ENCODE assay signal across 1 cellular context in genomic region chr4:182895791-182896292, GRCh38.
TF ChIP-seq lines count a peak whose summit lies in the region.

No MANE protein-coding gene starts in this region.

TF ChIP-seq in HepG2, 621 proteins besides CTCF, POLR2A, EP300 and RAD21 (continued from another document and continues in another):
- TF ChIP-seq ZBTB46 (CRISPR knock-in tag; IDR thresholded peaks at IDR 0.05; ENCODE audit: borderline replicate concordance), result no peak
- TF ChIP-seq ZZZ3 (CRISPR knock-in tag; IDR thresholded peaks at IDR 0.05; ENCODE audit: borderline replicate concordance), result no peak
- no peak for TF ChIP-seq CBX1 (IDR thresholded peaks at IDR 0.05; ENCODE audit: low read depth)
- TF ChIP-seq ZNF383 (CRISPR knock-in tag; IDR thresholded peaks at IDR 0.05; ENCODE audit: borderline replicate concordance), result no peak
- TF ChIP-seq ZNF775 (CRISPR knock-in tag; IDR thresholded peaks at IDR 0.05; ENCODE audit: borderline replicate concordance), result peak; percentile 78; the same call in 1 of the 2 replicates
- no peak for TF ChIP-seq SIN3B (IDR thresholded peaks at IDR 0.05; ENCODE audit: low read length)
- TF ChIP-seq NFYB (CRISPR knock-in tag; IDR thresholded peaks at IDR 0.05), result no peak
- TF ChIP-seq HDAC2 (CRISPR knock-in tag; IDR thresholded peaks at IDR 0.05), result peak; percentile 73
- peak; percentile 60 for TF ChIP-seq BCL6 (CRISPR knock-in tag; IDR thresholded peaks at IDR 0.05)
- TF ChIP-seq ZNF639 (CRISPR knock-in tag; conservative IDR thresholded peaks at IDR 0.05), result peak; percentile 48; the same call in 1 of the 2 replicates
- no peak for TF ChIP-seq ZNF75D (CRISPR knock-in tag; IDR thresholded peaks at IDR 0.05; ENCODE audit: borderline replicate concordance)
- TF ChIP-seq ZNF615 (CRISPR knock-in tag; IDR thresholded peaks at IDR 0.05; ENCODE audit: borderline replicate concordance), result no peak
- no peak for TF ChIP-seq RBM39 (IDR thresholded peaks at IDR 0.05; ENCODE audit: low read depth, low read length, poor library complexity, severe bottlenecking)
- peak; percentile 54; the same call in 1 of the 2 replicates for TF ChIP-seq ZNF770 (CRISPR knock-in tag; IDR thresholded peaks at IDR 0.05)
- peak; percentile 91 for TF ChIP-seq ZNF24 (IDR thresholded peaks at IDR 0.05)
- TF ChIP-seq ZNF350 (CRISPR knock-in tag; IDR thresholded peaks at IDR 0.05; ENCODE audit: borderline replicate concordance, low read depth), result peak; percentile 58; the same call in 1 of the 2 replicates
- TF ChIP-seq IKZF1 (IDR thresholded peaks at IDR 0.05), result no peak
- TF ChIP-seq SCMH1 (CRISPR knock-in tag; IDR thresholded peaks at IDR 0.05; ENCODE audit: borderline replicate concordance), result no peak
- TF ChIP-seq NCOA2 (CRISPR knock-in tag; IDR thresholded peaks at IDR 0.05), result peak; percentile 88
- peak; percentile 90; the same call in 1 of the 2 replicates for TF ChIP-seq SNAPC5 (CRISPR knock-in tag; IDR thresholded peaks at IDR 0.05; ENCODE audit: borderline replicate concordance)
- TF ChIP-seq ZFP37 (CRISPR knock-in tag; IDR thresholded peaks at IDR 0.05; ENCODE audit: borderline replicate concordance), result peak; percentile 91
- no peak for TF ChIP-seq ZFP1 (CRISPR knock-in tag; IDR thresholded peaks at IDR 0.05)
- peak; percentile 87; the same call in 1 of the 2 replicates for TF ChIP-seq STAT6 (CRISPR knock-in tag; IDR thresholded peaks at IDR 0.05; ENCODE audit: borderline replicate concordance)
- no peak for TF ChIP-seq PTBP1 (IDR thresholded peaks at IDR 0.05; ENCODE audit: low read depth, low read length, poor library complexity, severe bottlenecking)
- TF ChIP-seq PHF5A (CRISPR knock-in tag; IDR thresholded peaks at IDR 0.05; ENCODE audit: low read depth, unreplicated experiment), result no peak
- TF ChIP-seq CEBPB (IDR thresholded peaks at IDR 0.05; ENCODE audit: borderline replicate concordance, low read depth, low read length), result no peak
- no peak for TF ChIP-seq ETS1 (CRISPR knock-in tag; IDR thresholded peaks at IDR 0.05)
- 0 out of 2 replicates have a peak, but pooled peaks have one; percentile 65 for TF ChIP-seq SNAI1 (CRISPR knock-in tag; IDR thresholded peaks at IDR 0.05; ENCODE audit: borderline replicate concordance)
- TF ChIP-seq ETV5 (CRISPR knock-in tag; IDR thresholded peaks at IDR 0.05; ENCODE audit: borderline replicate concordance), result peak; percentile 97
- peak; percentile 91 for TF ChIP-seq IKZF5 (CRISPR knock-in tag; IDR thresholded peaks at IDR 0.05)
- peak; percentile 81; the same call in 1 of the 2 replicates for TF ChIP-seq ZNF879 (CRISPR knock-in tag; IDR thresholded peaks at IDR 0.05)
- TF ChIP-seq SP1 (IDR thresholded peaks at IDR 0.05), result no peak
- TF ChIP-seq SP1 (CRISPR knock-in tag; IDR thresholded peaks at IDR 0.05), result no peak
- TF ChIP-seq HMGXB3 (CRISPR knock-in tag; IDR thresholded peaks at IDR 0.05; ENCODE audit: borderline replicate concordance), result peak; percentile 70; the same call in 1 of the 2 replicates
- TF ChIP-seq KDM2A (CRISPR knock-in tag; IDR thresholded peaks at IDR 0.05; ENCODE audit: borderline replicate concordance, low read depth), result peak; percentile 70; the same call in 1 of the 2 replicates
- peak; percentile 48; the same call in 1 of the 2 replicates for TF ChIP-seq ZBTB33 (CRISPR knock-in tag; IDR thresholded peaks at IDR 0.05)
- peak; percentile 21; the same call in 1 of the 2 replicates for TF ChIP-seq STAG1 (CRISPR knock-in tag; IDR thresholded peaks at IDR 0.05)
- TF ChIP-seq PRDM15 (CRISPR knock-in tag; IDR thresholded peaks at IDR 0.05), result no peak
